10 cellular contexts compared by ENCODE assay signal in genomic region chr1:202661136-202661845, GRCh38. TPM values are rescaled to one million over a fixed set of nuclear protein-coding genes. Genes with fewer than 3 reads are reported as not detected.
A peak's percentile ranks its signal among the peaks of the same experiment; 100 is the strongest.
DNase-seq lines count a peak whose midpoint lies in the region; ATAC-seq and TF ChIP-seq lines count a peak whose summit lies in the region.
"Had no signal": no experiment of that assay in that cellular context is flagged by ENCODE, and none has a peak within 500 bp of the region (broad histone marks: within the 10 kb centered on the region; RNA-seq: fewer than 3 reads in every experiment).

No MANE protein-coding gene starts in this region.

- H3K9me3 ChIP-seq in right atrium auricular region = no peaks in the 10 kb centered on the region

- DNase-seq in Right ventricle myocardium superior = no peak
- no peak for DNase-seq in right atrium auricular region (ENCODE audit: low spot score)
- peak; percentile 77 to 94 for DNase-seq in cerebellar nuclear complex (lab: John Stamatoyannopoulos, UW)
- DNase-seq in stimulated activated naive CD8-positive, alpha-beta T cell treated with anti-CD3 and anti-CD28 coated beads, Interleukin-15, Interleukin-2, amounts not matched to agents 100 U/mL and 50 U/mL, for 24 hours = no peak
- no peak for DNase-seq in putamen (ENCODE audit: low spot score)
- no peak for DNase-seq in activated CD8-positive, alpha-beta memory T cell treated with anti-CD3 and anti-CD28 coated beads for 24 hours
- DNase-seq: CD8-positive, alpha-beta T cell; T-cell had no signal

- H3K36me3 ChIP-seq in right atrium auricular region = no peaks in the 10 kb centered on the region

- no peaks in the 10 kb centered on the region for H3K27me3 ChIP-seq in right atrium auricular region

- H3K4me1 ChIP-seq in right atrium auricular region = no peaks in the 10 kb centered on the region

- peak; percentile 39 for ATAC-seq in Right ventricle myocardium superior (ENCODE audit: poor library complexity)
- peak; percentile 12 for ATAC-seq in stimulated activated naive CD8-positive, alpha-beta T cell treated with anti-CD3 and anti-CD28 coated beads, Interleukin-15, Interleukin-2, amounts not matched to agents 100 U/mL and 50 U/mL, for 24 hours
- no peak for ATAC-seq in HG02840 (IDR thresholded peaks at IDR 0.05; ENCODE audit: low FRiP score, unreplicated experiment)
- ATAC-seq: CD8-positive, alpha-beta T cell had no signal

- no peak overlapping the region for H3K27ac ChIP-seq in right atrium auricular region

- no peak for TF ChIP-seq CTCF in right atrium auricular region (IDR thresholded peaks at IDR 0.05)
- peak; percentile 43; the same call in 1 of the 2 replicates for TF ChIP-seq CTCF in LNCAP (IDR thresholded peaks at IDR 0.05)

- intact Hi-C loops in Right ventricle myocardium superior (cut with DNase I) = no loop called here

- H3K4me3 ChIP-seq in right atrium auricular region = no peak overlapping the region

RNA-seq across cellular contexts. Expression of gene SYT2, which starts 49.0 kb away (rescaled TPM):
- total RNA-seq in Right ventricle myocardium superior = not detected
- total RNA-seq in right atrium auricular region = not detected
- total RNA-seq: CD8-positive, alpha-beta T cell had no signal

Comparison
In these comparisons a context has a peak if more than half of its experiments do, and no peak if none do; other contexts are left out.
1. DNase-seq: peak in cerebellar nuclear complex (2 of 2); none in Right ventricle myocardium superior (single experiment), right atrium auricular region (single experiment), stimulated activated naive CD8-positive, alpha-beta T cell treated with anti-CD3 and anti-CD28 coated beads, Interleukin-15, Interleukin-2, amounts not matched to agents 100 U/mL and 50 U/mL, for 24 hours (single experiment), putamen (single experiment) and activated CD8-positive, alpha-beta memory T cell treated with anti-CD3 and anti-CD28 coated beads for 24 hours (single experiment).